ENCODE assay signal across 9 cellular contexts in the genomic region with DNA sequence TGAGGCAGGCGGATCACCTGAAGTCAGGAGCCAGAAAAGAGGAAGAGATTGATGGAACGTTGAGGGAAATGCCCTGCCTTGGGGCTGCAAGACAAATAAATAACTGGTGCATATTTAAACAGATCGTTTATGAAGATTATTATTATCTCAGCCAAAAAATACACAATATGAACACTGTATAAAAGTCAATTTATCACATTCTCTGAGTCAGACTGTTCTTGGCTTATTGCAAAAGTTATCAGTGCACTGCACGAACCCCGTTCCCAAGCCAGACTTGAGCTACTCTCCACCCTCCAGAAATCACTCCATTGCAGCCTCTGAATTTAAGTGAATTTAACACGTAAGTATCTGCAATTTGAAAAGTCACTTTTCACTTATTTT.
DNase-seq lines count a peak whose midpoint lies in the region; ATAC-seq and TF ChIP-seq lines count a peak whose summit lies in the region.
"Had no signal": no experiment of that assay in that cellular context is flagged by ENCODE, and none has a peak within 500 bp of the region (broad histone marks: within the 10 kb centered on the region; RNA-seq: fewer than 3 reads in every experiment).

No MANE protein-coding gene starts in this region.

- H3K27me3 ChIP-seq in Loucy (ENCODE audit: insufficient read depth, low read length, poor library complexity, severe bottlenecking), result no peaks in the 10 kb centered on the region
- H3K27me3 ChIP-seq in muscle layer of colon (ENCODE audit: control insufficient read depth in 1 of 2, insufficient read depth in 2 of 2, low read length in 2 of 2), result no peaks in the 10 kb centered on the region
- H3K27me3 ChIP-seq: tibial artery had no signal

- H3F3A ChIP-seq in Loucy (ENCODE audit: low read depth), result no peaks in the 10 kb centered on the region

- no peak for DNase-seq in AG09309 (ENCODE audit: low read depth)
- peak; percentile 52 for DNase-seq in cerebellar cortex (ENCODE audit: low spot score)
- no peak for DNase-seq in NCI-H2029 (lab: John Stamatoyannopoulos, UW)
- no peak for DNase-seq in UCSD-AML1 (lab: John Stamatoyannopoulos, UW; ENCODE audit: unreplicated experiment)
- DNase-seq in globus pallidus (ENCODE audit: low spot score), result no peak
- DNase-seq: tibial artery had no signal

- H3K4me1 ChIP-seq in Loucy (ENCODE audit: insufficient read depth, low read length, poor library complexity, severe bottlenecking) (peaks cover 44% of the 10 kb centered on the region), muscle layer of colon (ENCODE audit: insufficient read depth, low read length) (peaks cover 43% of the 10 kb centered on the region)

- H4K20me1 ChIP-seq in Loucy (ENCODE audit: insufficient read depth, low read length, poor library complexity, severe bottlenecking), result no peaks in the 10 kb centered on the region

- H3K36me3 ChIP-seq in Loucy (ENCODE audit: insufficient read depth, low read length) (no peaks in the 10 kb centered on the region), muscle layer of colon (ENCODE audit: insufficient read depth, low read length) (no peaks in the 10 kb centered on the region)
- H3K36me3 ChIP-seq: tibial artery had no signal

- H3K9ac ChIP-seq in Loucy (ENCODE audit: low read depth, low read length, poor library complexity, severe bottlenecking), result peak overlapping the region; percentile 71
- H3K9ac ChIP-seq in muscle layer of colon (ENCODE audit: low read length), result peak overlapping the region; percentile 67

- no peaks in the 10 kb centered on the region for H3K9me3 ChIP-seq in Loucy (ENCODE audit: insufficient read depth, low read depth, low read length)
- H3K9me3 ChIP-seq in muscle layer of colon (ENCODE audit: low read length), result no peaks in the 10 kb centered on the region
- H3K9me3 ChIP-seq: tibial artery had no signal

- H3K79me2 ChIP-seq in Loucy (ENCODE audit: insufficient read depth, low read length), result peaks cover 40% of the 10 kb centered on the region

- H3K27ac ChIP-seq in muscle layer of colon (ENCODE audit: low read depth, low read length), result peak overlapping the region; percentile 47

- ATAC-seq in HG02588 (IDR thresholded peaks at IDR 0.05; ENCODE audit: unreplicated experiment), result no peak

- H2AFZ ChIP-seq in Loucy (ENCODE audit: low read length), result no peak overlapping the region

- TF ChIP-seq CTCF in AG09309 (IDR thresholded peaks at IDR 0.05; ENCODE audit: control insufficient read depth, insufficient read depth, low read depth, low read length, missing control alignments), result no peak
- TF ChIP-seq CTCF in Loucy (conservative IDR thresholded peaks at IDR 0.05; ENCODE audit: low read length), result no peak

- H3K4me2 ChIP-seq in Loucy (ENCODE audit: low read depth, low read length, poor library complexity, severe bottlenecking), result peak overlapping the region; percentile 97

- H3K4me3 ChIP-seq in AG09309 (ENCODE audit: control insufficient read depth, low read depth, low read length) (peak overlapping the region; percentile 95), Loucy (ENCODE audit: low read length, poor library complexity, severe bottlenecking) (peak overlapping the region; percentile 88), muscle layer of colon (ENCODE audit: low read depth in 1 of 2, low read length in 2 of 2) (peak overlapping the region; percentile 82 to 99)

- no peaks in the 10 kb centered on the region for H3K9me2 ChIP-seq in Loucy (replicated peaks; ENCODE audit: low read depth, low read length)
